2 cellular contexts compared by ENCODE assay signal in the genomic region with DNA sequence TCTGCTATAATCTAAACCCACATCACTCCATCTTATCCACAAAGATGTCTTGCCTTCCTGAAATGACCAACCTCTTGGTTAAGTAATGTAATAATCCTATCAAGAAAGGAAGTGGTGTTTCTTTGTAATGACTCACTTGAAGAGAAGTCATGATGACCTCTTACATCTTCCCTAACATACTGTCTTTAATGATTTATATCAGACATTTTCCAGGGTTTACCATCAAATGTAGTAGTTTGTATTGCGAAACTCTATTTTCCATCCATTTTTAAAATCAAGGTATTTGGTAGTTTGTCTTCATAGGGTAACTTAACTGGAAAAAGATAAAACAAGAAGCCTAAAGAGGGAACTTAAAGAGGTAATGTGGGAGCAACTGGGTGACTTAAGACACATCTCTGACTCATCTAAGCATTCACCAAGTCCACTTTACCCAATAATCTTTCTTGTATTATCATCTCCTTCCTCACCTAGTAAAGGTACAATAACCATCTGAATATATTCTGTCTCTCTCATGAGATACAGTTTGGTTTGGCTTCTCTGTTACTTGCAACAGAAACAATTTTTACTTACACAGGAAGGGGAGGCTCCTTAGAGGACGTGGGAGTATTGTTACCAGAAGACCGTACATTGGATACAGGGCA.
TF ChIP-seq lines count a peak whose summit lies in the region.

No MANE protein-coding gene starts in this region.

TF ChIP-seq in A549, 52 proteins besides CTCF, POLR2A, EP300 and RAD21:
- TF ChIP-seq, protein P1, sequence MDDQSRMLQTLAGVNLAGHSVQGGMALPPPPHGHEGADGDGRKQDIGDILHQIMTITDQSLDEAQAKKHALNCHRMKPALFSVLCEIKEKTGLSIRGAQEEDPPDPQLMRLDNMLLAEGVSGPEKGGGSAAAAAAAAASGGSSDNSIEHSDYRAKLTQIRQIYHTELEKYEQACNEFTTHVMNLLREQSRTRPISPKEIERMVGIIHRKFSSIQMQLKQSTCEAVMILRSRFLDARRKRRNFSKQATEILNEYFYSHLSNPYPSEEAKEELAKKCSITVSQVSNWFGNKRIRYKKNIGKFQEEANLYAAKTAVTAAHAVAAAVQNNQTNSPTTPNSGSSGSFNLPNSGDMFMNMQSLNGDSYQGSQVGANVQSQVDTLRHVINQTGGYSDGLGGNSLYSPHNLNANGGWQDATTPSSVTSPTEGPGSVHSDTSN (IDR thresholded peaks at IDR 0.05), result no peak
- no peak for TF ChIP-seq MYC (IDR thresholded peaks at IDR 0.05; ENCODE audit: borderline replicate concordance, low read length)
- TF ChIP-seq RNF2 (IDR thresholded peaks at IDR 0.05; ENCODE audit: borderline replicate concordance, low read depth), result no peak
- TF ChIP-seq FOSL2 (IDR thresholded peaks at IDR 0.05), result no peak
- peak; percentile 50 for TF ChIP-seq FOSL2 (CRISPR knock-in tag; IDR thresholded peaks at IDR 0.05)
- no peak for TF ChIP-seq ESRRA (IDR thresholded peaks at IDR 0.05; ENCODE audit: borderline replicate concordance, low read length)
- TF ChIP-seq JUNB (IDR thresholded peaks at IDR 0.05), result peak; percentile 50; the same call in 1 of the 2 replicates
- peak; percentile 72 to 83; a peak in 3 of 4 replicates for TF ChIP-seq CEBPB (IDR thresholded peaks at IDR 0.05)

TF ChIP-seq in GM12878, 131 proteins besides CTCF, POLR2A, EP300 and RAD21 (continued from another document and continues in another):
- TF ChIP-seq ZZZ3 (IDR thresholded peaks at IDR 0.05; ENCODE audit: control insufficient read depth, insufficient read length, low read depth) (no peak), MTA2 (IDR thresholded peaks at IDR 0.05; ENCODE audit: low read depth) (peak; percentile 65), SIX5 (IDR thresholded peaks at IDR 0.05; ENCODE audit: low read depth, low read length, severe bottlenecking) (no peak), EGR1 (IDR thresholded peaks at IDR 0.05; ENCODE audit: borderline replicate concordance in 1 of 2, low read depth in 2 of 2, low read length in 2 of 2) (no peak), REST (IDR thresholded peaks at IDR 0.05; ENCODE audit: low read depth, low read length) (no peak), CREB1 (IDR thresholded peaks at IDR 0.05; ENCODE audit: low read depth) (peak; percentile 58; the same call in 1 of the 2 replicates), ELK1 (IDR thresholded peaks at IDR 0.05; ENCODE audit: low read depth, low read length) (no peak), BCL3 (IDR thresholded peaks at IDR 0.05; ENCODE audit: borderline replicate concordance, insufficient read depth, low read depth, low read length, poor library complexity, severe bottlenecking) (peak; percentile 78), PKNOX1 (IDR thresholded peaks at IDR 0.05) (no peak), PAX8 (IDR thresholded peaks at IDR 0.05) (no peak), NR2C2 (IDR thresholded peaks at IDR 0.05; ENCODE audit: borderline replicate concordance, control insufficient read depth, insufficient read length, low read depth) (no peak), SUPT20H (IDR thresholded peaks at IDR 0.05; ENCODE audit: borderline replicate concordance, control insufficient read depth, low read depth, low read length) (no peak), LARP7 (IDR thresholded peaks at IDR 0.05) (no peak), WRNIP1 (IDR thresholded peaks at IDR 0.05; ENCODE audit: borderline replicate concordance, low read depth, low read length) (no peak), SREBF1 (IDR thresholded peaks at IDR 0.05; ENCODE audit: low read length) (no peak)
- TF ChIP-seq, protein P2, sequence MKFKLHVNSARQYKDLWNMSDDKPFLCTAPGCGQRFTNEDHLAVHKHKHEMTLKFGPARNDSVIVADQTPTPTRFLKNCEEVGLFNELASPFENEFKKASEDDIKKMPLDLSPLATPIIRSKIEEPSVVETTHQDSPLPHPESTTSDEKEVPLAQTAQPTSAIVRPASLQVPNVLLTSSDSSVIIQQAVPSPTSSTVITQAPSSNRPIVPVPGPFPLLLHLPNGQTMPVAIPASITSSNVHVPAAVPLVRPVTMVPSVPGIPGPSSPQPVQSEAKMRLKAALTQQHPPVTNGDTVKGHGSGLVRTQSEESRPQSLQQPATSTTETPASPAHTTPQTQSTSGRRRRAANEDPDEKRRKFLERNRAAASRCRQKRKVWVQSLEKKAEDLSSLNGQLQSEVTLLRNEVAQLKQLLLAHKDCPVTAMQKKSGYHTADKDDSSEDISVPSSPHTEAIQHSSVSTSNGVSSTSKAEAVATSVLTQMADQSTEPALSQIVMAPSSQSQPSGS (IDR thresholded peaks at IDR 0.05; ENCODE audit: low read length), result peak; percentile 87
- TF ChIP-seq, protein P3, sequence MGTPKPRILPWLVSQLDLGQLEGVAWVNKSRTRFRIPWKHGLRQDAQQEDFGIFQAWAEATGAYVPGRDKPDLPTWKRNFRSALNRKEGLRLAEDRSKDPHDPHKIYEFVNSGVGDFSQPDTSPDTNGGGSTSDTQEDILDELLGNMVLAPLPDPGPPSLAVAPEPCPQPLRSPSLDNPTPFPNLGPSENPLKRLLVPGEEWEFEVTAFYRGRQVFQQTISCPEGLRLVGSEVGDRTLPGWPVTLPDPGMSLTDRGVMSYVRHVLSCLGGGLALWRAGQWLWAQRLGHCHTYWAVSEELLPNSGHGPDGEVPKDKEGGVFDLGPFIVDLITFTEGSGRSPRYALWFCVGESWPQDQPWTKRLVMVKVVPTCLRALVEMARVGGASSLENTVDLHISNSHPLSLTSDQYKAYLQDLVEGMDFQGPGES (IDR thresholded peaks at IDR 0.05), result no peak
- TF ChIP-seq, protein P4, sequence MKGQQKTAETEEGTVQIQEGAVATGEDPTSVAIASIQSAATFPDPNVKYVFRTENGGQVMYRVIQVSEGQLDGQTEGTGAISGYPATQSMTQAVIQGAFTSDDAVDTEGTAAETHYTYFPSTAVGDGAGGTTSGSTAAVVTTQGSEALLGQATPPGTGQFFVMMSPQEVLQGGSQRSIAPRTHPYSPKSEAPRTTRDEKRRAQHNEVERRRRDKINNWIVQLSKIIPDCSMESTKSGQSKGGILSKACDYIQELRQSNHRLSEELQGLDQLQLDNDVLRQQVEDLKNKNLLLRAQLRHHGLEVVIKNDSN (IDR thresholded peaks at IDR 0.05; ENCODE audit: borderline replicate concordance, extremely low read length, insufficient read depth, low read depth, low read length), result no peak
- TF ChIP-seq, protein P5, sequence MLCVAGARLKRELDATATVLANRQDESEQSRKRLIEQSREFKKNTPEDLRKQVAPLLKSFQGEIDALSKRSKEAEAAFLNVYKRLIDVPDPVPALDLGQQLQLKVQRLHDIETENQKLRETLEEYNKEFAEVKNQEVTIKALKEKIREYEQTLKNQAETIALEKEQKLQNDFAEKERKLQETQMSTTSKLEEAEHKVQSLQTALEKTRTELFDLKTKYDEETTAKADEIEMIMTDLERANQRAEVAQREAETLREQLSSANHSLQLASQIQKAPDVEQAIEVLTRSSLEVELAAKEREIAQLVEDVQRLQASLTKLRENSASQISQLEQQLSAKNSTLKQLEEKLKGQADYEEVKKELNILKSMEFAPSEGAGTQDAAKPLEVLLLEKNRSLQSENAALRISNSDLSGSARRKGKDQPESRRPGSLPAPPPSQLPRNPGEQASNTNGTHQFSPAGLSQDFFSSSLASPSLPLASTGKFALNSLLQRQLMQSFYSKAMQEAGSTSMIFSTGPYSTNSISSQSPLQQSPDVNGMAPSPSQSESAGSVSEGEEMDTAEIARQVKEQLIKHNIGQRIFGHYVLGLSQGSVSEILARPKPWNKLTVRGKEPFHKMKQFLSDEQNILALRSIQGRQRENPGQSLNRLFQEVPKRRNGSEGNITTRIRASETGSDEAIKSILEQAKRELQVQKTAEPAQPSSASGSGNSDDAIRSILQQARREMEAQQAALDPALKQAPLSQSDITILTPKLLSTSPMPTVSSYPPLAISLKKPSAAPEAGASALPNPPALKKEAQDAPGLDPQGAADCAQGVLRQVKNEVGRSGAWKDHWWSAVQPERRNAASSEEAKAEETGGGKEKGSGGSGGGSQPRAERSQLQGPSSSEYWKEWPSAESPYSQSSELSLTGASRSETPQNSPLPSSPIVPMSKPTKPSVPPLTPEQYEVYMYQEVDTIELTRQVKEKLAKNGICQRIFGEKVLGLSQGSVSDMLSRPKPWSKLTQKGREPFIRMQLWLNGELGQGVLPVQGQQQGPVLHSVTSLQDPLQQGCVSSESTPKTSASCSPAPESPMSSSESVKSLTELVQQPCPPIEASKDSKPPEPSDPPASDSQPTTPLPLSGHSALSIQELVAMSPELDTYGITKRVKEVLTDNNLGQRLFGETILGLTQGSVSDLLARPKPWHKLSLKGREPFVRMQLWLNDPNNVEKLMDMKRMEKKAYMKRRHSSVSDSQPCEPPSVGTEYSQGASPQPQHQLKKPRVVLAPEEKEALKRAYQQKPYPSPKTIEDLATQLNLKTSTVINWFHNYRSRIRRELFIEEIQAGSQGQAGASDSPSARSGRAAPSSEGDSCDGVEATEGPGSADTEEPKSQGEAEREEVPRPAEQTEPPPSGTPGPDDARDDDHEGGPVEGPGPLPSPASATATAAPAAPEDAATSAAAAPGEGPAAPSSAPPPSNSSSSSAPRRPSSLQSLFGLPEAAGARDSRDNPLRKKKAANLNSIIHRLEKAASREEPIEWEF (IDR thresholded peaks at IDR 0.05; ENCODE audit: insufficient replicate concordance, low read depth, low read length), result no peak
- TF ChIP-seq, protein P6, sequence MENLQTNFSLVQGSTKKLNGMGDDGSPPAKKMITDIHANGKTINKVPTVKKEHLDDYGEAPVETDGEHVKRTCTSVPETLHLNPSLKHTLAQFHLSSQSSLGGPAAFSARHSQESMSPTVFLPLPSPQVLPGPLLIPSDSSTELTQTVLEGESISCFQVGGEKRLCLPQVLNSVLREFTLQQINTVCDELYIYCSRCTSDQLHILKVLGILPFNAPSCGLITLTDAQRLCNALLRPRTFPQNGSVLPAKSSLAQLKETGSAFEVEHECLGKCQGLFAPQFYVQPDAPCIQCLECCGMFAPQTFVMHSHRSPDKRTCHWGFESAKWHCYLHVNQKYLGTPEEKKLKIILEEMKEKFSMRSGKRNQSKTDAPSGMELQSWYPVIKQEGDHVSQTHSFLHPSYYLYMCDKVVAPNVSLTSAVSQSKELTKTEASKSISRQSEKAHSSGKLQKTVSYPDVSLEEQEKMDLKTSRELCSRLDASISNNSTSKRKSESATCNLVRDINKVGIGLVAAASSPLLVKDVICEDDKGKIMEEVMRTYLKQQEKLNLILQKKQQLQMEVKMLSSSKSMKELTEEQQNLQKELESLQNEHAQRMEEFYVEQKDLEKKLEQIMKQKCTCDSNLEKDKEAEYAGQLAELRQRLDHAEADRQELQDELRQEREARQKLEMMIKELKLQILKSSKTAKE (IDR thresholded peaks at IDR 0.05; ENCODE audit: low read depth, poor library complexity, severe bottlenecking), result peak; percentile 20
